In genomic region chr16:8568231-8568617, GRCh38 we compare ENCODE assay signal across 1 cellular context.
TF ChIP-seq lines count a peak whose summit lies in the region.

No MANE protein-coding gene starts in this region.

TF ChIP-seq in K562, 482 proteins besides CTCF, POLR2A, EP300 and RAD21 (continues in another document):
- TF ChIP-seq WHSC1 (IDR thresholded peaks at IDR 0.05; ENCODE audit: low read length), result no peak
- no peak for TF ChIP-seq E2F6 (IDR thresholded peaks at IDR 0.05; ENCODE audit: borderline replicate concordance in 1 of 2, extremely low read depth in 1 of 2, insufficient read depth in 1 of 2, insufficient read length in 1 of 2, low read depth in 1 of 2, low read length in 1 of 2, poor library complexity in 1 of 2, severe bottlenecking in 1 of 2)
- no peak for TF ChIP-seq HMGXB4 (CRISPR knock-in tag; IDR thresholded peaks at IDR 0.05)
- TF ChIP-seq CEBPG (CRISPR knock-in tag; IDR thresholded peaks at IDR 0.05), result no peak
- no peak for TF ChIP-seq CEBPG (tag; conservative IDR thresholded peaks at IDR 0.05 in 1 of 2, IDR thresholded peaks at IDR 0.05 in 1 of 2)
- no peak for TF ChIP-seq HDAC1 (IDR thresholded peaks at IDR 0.05)
- TF ChIP-seq ZNF253 (CRISPR knock-in tag; conservative IDR thresholded peaks at IDR 0.05), result no peak
- TF ChIP-seq CREB1 (IDR thresholded peaks at IDR 0.05), result peak; percentile 93
- peak; percentile 96 for TF ChIP-seq CREB1 (CRISPR knock-in tag; IDR thresholded peaks at IDR 0.05)
- TF ChIP-seq RAD51 (IDR thresholded peaks at IDR 0.05; ENCODE audit: borderline replicate concordance, low read depth), result no peak
- TF ChIP-seq TEAD4 (IDR thresholded peaks at IDR 0.05; ENCODE audit: low read length), result no peak
- TF ChIP-seq TEAD4 (CRISPR knock-in tag; IDR thresholded peaks at IDR 0.05; ENCODE audit: borderline replicate concordance), result no peak
- peak; percentile 90 for TF ChIP-seq SMARCA5 (IDR thresholded peaks at IDR 0.05)
- no peak for TF ChIP-seq ARID2 (IDR thresholded peaks at IDR 0.05)
- TF ChIP-seq ZSCAN32 (CRISPR knock-in tag; IDR thresholded peaks at IDR 0.05), result no peak
- TF ChIP-seq AFF1 (IDR thresholded peaks at IDR 0.05; ENCODE audit: low read depth in 1 of 2, partially characterized antibody in 2 of 2), result no peak
- TF ChIP-seq CGGBP1 (CRISPR knock-in tag; IDR thresholded peaks at IDR 0.05), result no peak
- no peak for TF ChIP-seq SETDB1 (IDR thresholded peaks at IDR 0.05; ENCODE audit: low read length)
- no peak for TF ChIP-seq MCM3 (IDR thresholded peaks at IDR 0.05)
- peak; percentile 97 for TF ChIP-seq ZNF3 (CRISPR knock-in tag; IDR thresholded peaks at IDR 0.05)
- no peak for TF ChIP-seq ZNF384 (IDR thresholded peaks at IDR 0.05; ENCODE audit: low read depth, low read length)
- TF ChIP-seq JUNB (CRISPR knock-in tag; conservative IDR thresholded peaks at IDR 0.05), result peak; percentile 94
- peak; percentile 52 to 62; a peak in 3 of 4 replicates for TF ChIP-seq KDM1A (IDR thresholded peaks at IDR 0.05)
- TF ChIP-seq ZBTB11 (CRISPR knock-in tag; IDR thresholded peaks at IDR 0.05), result 0 out of 6 replicates have a peak, but pooled peaks of 1 of the 3 experiments have one; percentile 23
- TF ChIP-seq GABPB2 (CRISPR knock-in tag; conservative IDR thresholded peaks at IDR 0.05), result no peak
- no peak for TF ChIP-seq EGR1 (conservative IDR thresholded peaks at IDR 0.05)
- TF ChIP-seq ZNF280A (IDR thresholded peaks at IDR 0.05; ENCODE audit: low read depth, partially characterized antibody), result no peak
- TF ChIP-seq CREM (IDR thresholded peaks at IDR 0.05; ENCODE audit: low read depth), result peak; percentile 92
- TF ChIP-seq TAF7 (tag; IDR thresholded peaks at IDR 0.05), result no peak
- no peak for TF ChIP-seq RBM22 (IDR thresholded peaks at IDR 0.05; ENCODE audit: low read depth, low read length, poor library complexity, severe bottlenecking)
- TF ChIP-seq MTA3 (IDR thresholded peaks at IDR 0.05; ENCODE audit: borderline replicate concordance), result peak; percentile 67; the same call in 1 of the 2 replicates
- TF ChIP-seq ZNF766 (CRISPR knock-in tag; conservative IDR thresholded peaks at IDR 0.05), result no peak
- no peak for TF ChIP-seq ZBTB17 (CRISPR knock-in tag; IDR thresholded peaks at IDR 0.05)
- TF ChIP-seq CTCFL (IDR thresholded peaks at IDR 0.05; ENCODE audit: borderline replicate concordance, insufficient read depth, low read depth, low read length, poor library complexity, severe bottlenecking), result no peak
- TF ChIP-seq LARP7 (IDR thresholded peaks at IDR 0.05), result no peak
- no peak for TF ChIP-seq JUN (IDR thresholded peaks at IDR 0.05; ENCODE audit: borderline replicate concordance, low read depth, low read length)
- TF ChIP-seq JUN (CRISPR knock-in tag; IDR thresholded peaks at IDR 0.05; ENCODE audit: borderline replicate concordance), result 0 out of 2 replicates have a peak, but pooled peaks have one; percentile 71
- TF ChIP-seq MLX (CRISPR knock-in tag; conservative IDR thresholded peaks at IDR 0.05), result no peak
- TF ChIP-seq RB1 (IDR thresholded peaks at IDR 0.05; ENCODE audit: low read depth), result no peak
- no peak for TF ChIP-seq HLTF (IDR thresholded peaks at IDR 0.05)
- no peak for TF ChIP-seq ZNF146 (CRISPR knock-in tag; IDR thresholded peaks at IDR 0.05; ENCODE audit: unreplicated experiment)
- no peak for TF ChIP-seq ZNF280B (CRISPR knock-in tag; IDR thresholded peaks at IDR 0.05)
- no peak for TF ChIP-seq SNIP1 (IDR thresholded peaks at IDR 0.05; ENCODE audit: low read depth)
- no peak for TF ChIP-seq GATAD2A (IDR thresholded peaks at IDR 0.05)
- TF ChIP-seq RHOXF2B (CRISPR knock-in tag; conservative IDR thresholded peaks at IDR 0.05), result no peak
- TF ChIP-seq FOXP4 (CRISPR knock-in tag; IDR thresholded peaks at IDR 0.05; ENCODE audit: borderline replicate concordance), result no peak
- TF ChIP-seq FUS (optimal IDR thresholded peaks at IDR 0.05; ENCODE audit: low read depth, low read length), result no peak
- TF ChIP-seq MEF2A (IDR thresholded peaks at IDR 0.05; ENCODE audit: control insufficient read depth, low read depth, low read length), result no peak
